ENCODE assay signal across 20 cellular contexts in genomic region chr20:46837083-46837482, GRCh38. TPM values are rescaled to one million over a fixed set of nuclear protein-coding genes. Genes with fewer than 3 reads are reported as not detected.
"Had no signal": no experiment of that assay in that cellular context is flagged by ENCODE, and none has a peak within 500 bp of the region (broad histone marks: within the 10 kb centered on the region; RNA-seq: fewer than 3 reads in every experiment).

No MANE protein-coding gene starts in this region.

- H3K4me3 ChIP-seq: K562, SJSA1, SK-N-MC had no signal

- H3K4me1 ChIP-seq: SJSA1 had no signal

- H3K9me3 ChIP-seq: SJSA1 had no signal

- H3K27ac ChIP-seq: HL-60, KMS-11, SJSA1, SK-N-MC had no signal

- H3K4me1 Mint-ChIP-seq: IgD-negative memory B cell had no signal

- H3K9ac ChIP-seq: KMS-11 had no signal

- H3K27ac Mint-ChIP-seq: IgD-negative memory B cell had no signal

- H3K4me2 ChIP-seq: KMS-11 had no signal

- DNase-seq: Kasumi-1, MM.1S, NCI-H1092 treated with DMSO at 0.1 percent for 48 hours, NCI-H1436, NCI-H187, NCI-H2029, NCI-H226, NCI-H446, NCI-H510A treated with DMSO at 0.1 percent for 48 hours, Right ventricle myocardium superior, RPMI8226, SIG-M5 had no signal

- H3K4me3 Mint-ChIP-seq: IgD-negative memory B cell had no signal

- ATAC-seq: K562 had no signal

- H3K36me3 ChIP-seq: SJSA1 had no signal

- FAIRE-seq: K562, RCC 7860 had no signal

RNA-seq across cellular contexts. Expression of gene EYA2, which starts 57.6 kb away (rescaled TPM):
- total RNA-seq: K562; T-helper 1 cell treated with Interleukin-12 subunit alpha and Interleukin-12 subunit beta and Interleukin-4 antibody, amounts not matched to agents 30 ng/mL and 1 ng/mL, for 36 hours had no signal
